Comparison of ENCODE assay signal across 15 cellular contexts in genomic region chr5:120405923-120406322, GRCh38. TPM values are rescaled to one million over a fixed set of nuclear protein-coding genes. Genes with fewer than 3 reads are reported as not detected.
DNase-seq lines count a peak whose midpoint lies in the region; ATAC-seq, FAIRE-seq and TF ChIP-seq lines count a peak whose summit lies in the region.
"Had no signal": no experiment of that assay in that cellular context is flagged by ENCODE, and none has a peak within 500 bp of the region (broad histone marks: within the 10 kb centered on the region; RNA-seq: fewer than 3 reads in every experiment).

No MANE protein-coding gene starts in this region.

- H3K9me3 ChIP-seq in adipocyte (ENCODE audit: control insufficient read depth, low read length) (peaks cover 6% of the 10 kb centered on the region), keratinocyte (ENCODE audit: control insufficient read depth, low read depth, low read length) (no peaks in the 10 kb centered on the region), neural progenitor cell (ENCODE audit: low read depth) (no peaks in the 10 kb centered on the region)
- H3K9me3 ChIP-seq: thoracic aorta had no signal

- intact Hi-C loops in activated naive CD4-positive, alpha-beta T cell treated with anti-CD3 and anti-CD28 coated beads for 36 hours (cut with micrococcal nuclease): no loop called here

- H3K36me3 ChIP-seq in adipocyte (ENCODE audit: control insufficient read depth, insufficient read depth, low read length, severe bottlenecking) (no peaks in the 10 kb centered on the region), keratinocyte (ENCODE audit: control insufficient read depth in 2 of 2, extremely low read depth in 1 of 2, insufficient read depth in 2 of 2, low read length in 2 of 2) (no peaks in the 10 kb centered on the region), neural progenitor cell (no peaks in the 10 kb centered on the region)
- H3K36me3 ChIP-seq: heart left ventricle, thoracic aorta had no signal

- peak; percentile 59 for ATAC-seq in HG03039 (IDR thresholded peaks at IDR 0.05; ENCODE audit: unreplicated experiment)

- H2AFZ ChIP-seq in keratinocyte (ENCODE audit: control insufficient read depth, low read length): no peak overlapping the region
- H2AFZ ChIP-seq in neural progenitor cell (replicated peaks): no peak overlapping the region

- CTCF ChIA-PET in activated naive CD4-positive, alpha-beta T cell treated with anti-CD3 and anti-CD28 coated beads for 36 hours (lab: Charles Lee): no interaction called here

- H3K4me3 ChIP-seq in adipocyte (ENCODE audit: low read length): peak overlapping the region; percentile 28
- H3K4me3 ChIP-seq in keratinocyte (ENCODE audit: control insufficient read depth in 2 of 3, extremely low read depth in 1 of 3, insufficient read depth in 2 of 3, low read depth in 1 of 3, low read length in 3 of 3): no peak overlapping the region
- no peak overlapping the region for H3K4me3 ChIP-seq in neural progenitor cell
- H3K4me3 ChIP-seq: heart left ventricle, thoracic aorta had no signal

- no peaks in the 10 kb centered on the region for H3K79me2 ChIP-seq in keratinocyte (ENCODE audit: control insufficient read depth, insufficient read depth, low read length)
- no peaks in the 10 kb centered on the region for H3K79me2 ChIP-seq in neural progenitor cell (ENCODE audit: low read depth)

- H3K36me3 Mint-ChIP-seq in activated naive CD4-positive, alpha-beta T cell treated with anti-CD3 and anti-CD28 coated beads for 36 hours (ENCODE audit: low read depth): no peaks in the 10 kb centered on the region
- no peaks in the 10 kb centered on the region for H3K36me3 Mint-ChIP-seq in neural progenitor cell
- H3K36me3 Mint-ChIP-seq: brain had no signal

- DNase-seq in Caki2 (ENCODE audit: low read depth) (peak; percentile 37), adipocyte (ENCODE audit: low read depth) (peak; percentile 19), keratinocyte (ENCODE audit: low read depth, low spot score) (no peak), neural progenitor cell (ENCODE audit: low spot score) (no peak), DMS79 treated with DMSO at 0.1 percent for 48 hours (lab: John Stamatoyannopoulos, UW) (no peak), NCI-H1105 treated with DMSO at 0.1 percent for 48 hours (lab: John Stamatoyannopoulos, UW) (no peak)
- no peak for DNase-seq in activated naive CD4-positive, alpha-beta T cell treated with anti-CD3 and anti-CD28 coated beads for 36 hours
- DNase-seq: heart left ventricle, NCI-H2029 treated with DMSO at 0.1 percent for 48 hours, SHP77 treated with DMSO at 0.1 percent for 48 hours had no signal

- dilution Hi-C loops in keratinocyte (cut with MboI; ENCODE audit: extremely low pct_ligation_motif_present, low sequenced_read_pairs): no loop called here

- H3K9ac ChIP-seq in adipocyte (ENCODE audit: low read length) (peak overlapping the region; percentile 67), keratinocyte (ENCODE audit: control insufficient read depth, extremely low read depth, insufficient read depth, low read length) (no peak overlapping the region), neural progenitor cell (no peak overlapping the region)

- H3K4me3 Mint-ChIP-seq in activated naive CD4-positive, alpha-beta T cell treated with anti-CD3 and anti-CD28 coated beads for 36 hours: no peak overlapping the region
- no peak overlapping the region for H3K4me3 Mint-ChIP-seq in neural progenitor cell
- H3K4me3 Mint-ChIP-seq: brain had no signal

- no peaks in the 10 kb centered on the region for H3K4me1 Mint-ChIP-seq in activated naive CD4-positive, alpha-beta T cell treated with anti-CD3 and anti-CD28 coated beads for 36 hours (ENCODE audit: low read depth)
- no peaks in the 10 kb centered on the region for H3K4me1 Mint-ChIP-seq in neural progenitor cell

- no peak overlapping the region for H3K4me2 ChIP-seq in keratinocyte (ENCODE audit: control insufficient read depth, extremely low read depth, insufficient read depth, low read depth, low read length)
- H3K4me2 ChIP-seq in neural progenitor cell: no peak overlapping the region

- H3F3A ChIP-seq in neural progenitor cell (ENCODE audit: low read depth): no peaks in the 10 kb centered on the region

- in situ Hi-C loops in Caki2 (cut with HindIII; ENCODE audit: low pct_unique_long_range_greater_than_20kb, low sequenced_read_pairs): no loop called here

- peak; percentile 32 for FAIRE-seq in keratinocyte (lab: Jason Lieb, UNC)

- no peaks in the 10 kb centered on the region for H3K9me1 ChIP-seq in keratinocyte (ENCODE audit: control insufficient read depth, extremely low read depth, insufficient read depth, low read length)

- TF ChIP-seq CTCF in keratinocyte (optimal IDR thresholded peaks at IDR 0.05 in 1 of 3, IDR thresholded peaks at IDR 0.05 in 1 of 3, conservative IDR thresholded peaks at IDR 0.05 in 1 of 3; ENCODE audit: extremely low read depth in 1 of 3, insufficient read depth in 2 of 3, low read length in 3 of 3) (no peak), neural progenitor cell (IDR thresholded peaks at IDR 0.05) (no peak)

- H3K27ac Mint-ChIP-seq in activated naive CD4-positive, alpha-beta T cell treated with anti-CD3 and anti-CD28 coated beads for 36 hours: no peak overlapping the region
- no peak overlapping the region for H3K27ac Mint-ChIP-seq in neural progenitor cell

- no peaks in the 10 kb centered on the region for H3K27me3 Mint-ChIP-seq in activated naive CD4-positive, alpha-beta T cell treated with anti-CD3 and anti-CD28 coated beads for 36 hours (ENCODE audit: low read depth)
- no peaks in the 10 kb centered on the region for H3K27me3 Mint-ChIP-seq in neural progenitor cell (ENCODE audit: insufficient read depth, low read depth)
- H3K27me3 Mint-ChIP-seq: brain had no signal

- H3K4me1 ChIP-seq in adipocyte (ENCODE audit: control insufficient read depth, insufficient read depth, low read length) (peaks cover 35% of the 10 kb centered on the region), keratinocyte (ENCODE audit: control insufficient read depth, extremely low read depth, insufficient read depth, low read length) (no peaks in the 10 kb centered on the region), neural progenitor cell (no peaks in the 10 kb centered on the region)

- H3K27ac ChIP-seq in keratinocyte (ENCODE audit: control insufficient read depth, insufficient read depth, low read length) (no peak overlapping the region), neural progenitor cell (no peak overlapping the region)
- H3K27ac ChIP-seq: HL-60 had no signal

- peaks cover 7% of the 10 kb centered on the region for H3K9me3 Mint-ChIP-seq in activated naive CD4-positive, alpha-beta T cell treated with anti-CD3 and anti-CD28 coated beads for 36 hours
- peaks cover 4% of the 10 kb centered on the region for H3K9me3 Mint-ChIP-seq in neural progenitor cell

- no peaks in the 10 kb centered on the region for H3K27me3 ChIP-seq in adipocyte (replicated peaks; ENCODE audit: control insufficient read depth, insufficient read depth, low read length)
- no peaks in the 10 kb centered on the region for H3K27me3 ChIP-seq in keratinocyte (ENCODE audit: control insufficient read depth, extremely low read depth, insufficient read depth, low read length)
- no peaks in the 10 kb centered on the region for H3K27me3 ChIP-seq in neural progenitor cell
- H3K27me3 ChIP-seq: heart left ventricle had no signal

- H4K20me1 ChIP-seq in keratinocyte (ENCODE audit: control insufficient read depth, extremely low read depth, insufficient read depth, low read length) (no peaks in the 10 kb centered on the region), neural progenitor cell (ENCODE audit: low read depth) (no peaks in the 10 kb centered on the region)

RNA-seq across cellular contexts. Expression of gene PRR16, which starts 58.2 kb away (rescaled TPM):
- total RNA-seq in Caki2 (2014; rRNA removed; shearing (Covaris generic); ENCODE audit: low replicate concordance): 2.2 and 4.5 TPM in 2 replicates
- 0.05 to 0.23 TPM (median 0.20 TPM) in 3 replicates for polyA plus RNA-seq in keratinocyte
- not detected for polyA plus RNA-seq in keratinocyte (2011; ENCODE audit: low read depth)
- 0.30 and 0.35 TPM in 2 replicates for polyA plus RNA-seq in keratinocyte (2011; cell fraction: cytosol; rRNA removed)
- 0.28 and 0.39 TPM in 2 replicates for polyA plus RNA-seq in keratinocyte (2011; cell fraction: nucleus; rRNA removed)
- 0.15 TPM in 1 of 2 replicates, not detected in the other for polyA plus RNA-seq in keratinocyte (2012; ENCODE audit: low replicate concordance)
- not detected in 3 replicates for polyA minus RNA-seq in keratinocyte
- polyA minus RNA-seq in keratinocyte (2011; cell fraction: cytosol; rRNA and poly(A)+ RNA removed): not detected
- polyA minus RNA-seq in keratinocyte (2011; cell fraction: nucleus; rRNA and poly(A)+ RNA removed): not detected in 2 replicates
- not detected for total RNA-seq in activated naive CD4-positive, alpha-beta T cell treated with anti-CD3 and anti-CD28 coated beads for 36 hours
- 0.12 TPM in 1 of 2 replicates, not detected in the other for total RNA-seq in neural progenitor cell (ENCODE audit: low replicate concordance)
- total RNA-seq: activated CD8-positive, alpha-beta memory T cell treated with anti-CD3 and anti-CD28 coated beads for 36 hours had no signal

Comparison
In these comparisons a context has a peak if more than half of its experiments do, and no peak if none do; other contexts are left out.
1. DNase-seq: peak in Caki2 (single experiment) and adipocyte (single experiment); none in keratinocyte (single experiment), activated naive CD4-positive, alpha-beta T cell treated with anti-CD3 and anti-CD28 coated beads for 36 hours (single experiment), neural progenitor cell (single experiment), DMS79 treated with DMSO at 0.1 percent for 48 hours (single experiment) and NCI-H1105 treated with DMSO at 0.1 percent for 48 hours (single experiment).